In genomic region chr14:22521449-22522239, GRCh38 we compare ENCODE assay signal across 16 cellular contexts.
A peak's percentile ranks its signal among the peaks of the same experiment; 100 is the strongest.
DNase-seq lines count a peak whose midpoint lies in the region; ATAC-seq, FAIRE-seq and TF ChIP-seq lines count a peak whose summit lies in the region.
"Had no signal": no experiment of that assay in that cellular context is flagged by ENCODE, and none has a peak within 500 bp of the region (broad histone marks: within the 10 kb centered on the region; RNA-seq: fewer than 3 reads in every experiment).

No MANE protein-coding gene starts in this region.

- DNase-seq in CD8-positive, alpha-beta T cell = no peak
- DNase-seq in GM12878 (ENCODE audit: low read depth, low spot score) (no peak), amygdala (lab: John Stamatoyannopoulos, UW) (no peak), H4 (ENCODE audit: low spot score) (no peak)
- no peak for DNase-seq in natural killer cell treated with Interleukin-12 subunit alpha and Interleukin-12 subunit beta and Interleukin-15 and Interleukin-18, amount 100 ng/mL, for 72 hours (ENCODE audit: low spot score)
- DNase-seq: activated CD4-positive, alpha-beta T cell treated with anti-CD3 and anti-CD28 coated beads, Interleukin-2, amount 50 U/mL, for 48 hours; aorta; effector CD8-positive, alpha-beta T cell; GM23248; OCI-M1; SW 1271; testis had no signal

- TF ChIP-seq POLR2A in GM12878 (IDR thresholded peaks at IDR 0.05; ENCODE audit: low read depth, low read length) = no peak

- WGBS in GM12878 (ENCODE audit: insufficient coverage, insufficient replicate concordance, low lambda C conversion rate, missing lambda C conversion rate) = 18% methylated on average over 4 of the region's 4 CpGs

- no TSS peak for BruUV-seq in GM12878 (replicated peaks; lab: Mats Ljungman, UMichigan)

- CTCF ChIA-PET in CD8-positive, alpha-beta T cell (lab: Charles Lee) = interaction anchor here (0.7 to 2.5 kb wide), 7 partner anchors 10 to 48 kb away, joined by 3 to 17 read pairs (median 4); no protein-coding TSS in a partner anchor
- CTCF ChIA-PET in GM12878 (lab: Yijun Ruan, JAX) = interaction anchor here (1.0 to 3.1 kb wide), 6 partner anchors 10 to 202 kb away, joined by 3 to 20 read pairs (median 4); no protein-coding TSS in a partner anchor

- ATAC-seq in CD8-positive, alpha-beta T cell = no peak
- ATAC-seq in GM12878 (peak; percentile 66), HG02571 (IDR thresholded peaks at IDR 0.05; ENCODE audit: unreplicated experiment) (no peak), esophagus mucosa (no peak)
- ATAC-seq in natural killer cell treated with Interleukin-12 subunit alpha and Interleukin-12 subunit beta and Interleukin-15 and Interleukin-18, amount 100 ng/mL, for 72 hours = no peak
- ATAC-seq: sciatic nerve had no signal

- no peaks in the 10 kb centered on the region for H3K27me3 ChIP-seq in CD8-positive, alpha-beta T cell (ENCODE audit: insufficient read depth, low read length)
- H3K27me3 ChIP-seq in GM12878 (replicated peaks in 1 of 2; ENCODE audit: control insufficient read depth in 2 of 2, insufficient read depth in 2 of 2, low read length in 1 of 2) = no peaks in the 10 kb centered on the region
- H3K27me3 ChIP-seq: testis had no signal

- peak overlapping the region; percentile 57; the same call in 1 of the 2 replicates for H3K9ac ChIP-seq in GM12878 (ENCODE audit: control insufficient read depth, insufficient read depth, low read length)
- H3K9ac ChIP-seq: GM23248 had no signal

- TF ChIP-seq CTCF in CD8-positive, alpha-beta T cell (IDR thresholded peaks at IDR 0.05) = no peak
- no peak for TF ChIP-seq CTCF in GM12878 (IDR thresholded peaks at IDR 0.05 in 2 of 3, conservative IDR thresholded peaks at IDR 0.05 in 1 of 3; ENCODE audit: control insufficient read depth in 2 of 3, extremely low read depth in 1 of 3, insufficient read depth in 1 of 3, low read depth in 3 of 3, low read length in 3 of 3)

- no peak for TF ChIP-seq EP300 in GM12878 (IDR thresholded peaks at IDR 0.05; ENCODE audit: borderline replicate concordance in 1 of 2, control insufficient read depth in 1 of 2, low read depth in 2 of 2, low read length in 2 of 2)

- peak overlapping the region; percentile 61 for H3K4me3 ChIP-seq in CD8-positive, alpha-beta T cell (ENCODE audit: low read depth, low read length)
- H3K4me3 ChIP-seq in GM12878 = no peak overlapping the region
- H3K4me3 ChIP-seq: GM23248, testis had no signal

- no peaks in the 10 kb centered on the region for H3K9me3 ChIP-seq in CD8-positive, alpha-beta T cell (ENCODE audit: low read length)
- H3K9me3 ChIP-seq in KOPT-K1 (ENCODE audit: insufficient read depth, low read length, poor library complexity, severe bottlenecking) = no peaks in the 10 kb centered on the region
- no peaks in the 10 kb centered on the region for H3K9me3 ChIP-seq in GM12878 (replicated peaks; ENCODE audit: control insufficient read depth, insufficient read depth, low read length)
- H3K9me3 ChIP-seq: testis had no signal

- H3K4me2 ChIP-seq in GM12878 (ENCODE audit: control insufficient read depth, insufficient read depth) = peak overlapping the region; percentile 31

- H3K36me3 Mint-ChIP-seq in CD8-positive, alpha-beta T cell = peaks cover 92% of the 10 kb centered on the region
- no peaks in the 10 kb centered on the region for H3K36me3 Mint-ChIP-seq in natural killer cell treated with Interleukin-12 subunit alpha and Interleukin-12 subunit beta and Interleukin-15 and Interleukin-18, amount 100 ng/mL, for 72 hours

- peak overlapping the region; percentile 58 for H3K27ac ChIP-seq in CD8-positive, alpha-beta T cell (ENCODE audit: low read depth, low read length)
- H3K27ac ChIP-seq in KOPT-K1 (ENCODE audit: low read depth, low read length, poor library complexity, severe bottlenecking) (peak overlapping the region; percentile 56), GM12878 (ENCODE audit: control insufficient read depth, insufficient read depth) (peak overlapping the region; percentile 80)
- H3K27ac ChIP-seq: GM23248, testis had no signal

- no peaks in the 10 kb centered on the region for H3K27me3 Mint-ChIP-seq in CD8-positive, alpha-beta T cell (ENCODE audit: low read depth)
- H3K27me3 Mint-ChIP-seq in natural killer cell treated with Interleukin-12 subunit alpha and Interleukin-12 subunit beta and Interleukin-15 and Interleukin-18, amount 100 ng/mL, for 72 hours = no peaks in the 10 kb centered on the region

- peaks cover 74% of the 10 kb centered on the region for H3K79me2 ChIP-seq in GM12878 (ENCODE audit: control insufficient read depth, insufficient read depth, low read length)

- FAIRE-seq in GM12878 (lab: Jason Lieb, UNC) = no peak

- no peaks in the 10 kb centered on the region for H4K20me1 ChIP-seq in GM12878 (ENCODE audit: control insufficient read depth, insufficient read depth)

- H2AFZ ChIP-seq in GM12878 (ENCODE audit: control insufficient read depth, low read depth, low read length) = no peak overlapping the region

- H3K4me3 Mint-ChIP-seq in CD8-positive, alpha-beta T cell = peak overlapping the region; percentile 86
- peak overlapping the region; percentile 88 for H3K4me3 Mint-ChIP-seq in natural killer cell treated with Interleukin-12 subunit alpha and Interleukin-12 subunit beta and Interleukin-15 and Interleukin-18, amount 100 ng/mL, for 72 hours

- peak overlapping the region; percentile 99 for H3K27ac Mint-ChIP-seq in CD8-positive, alpha-beta T cell
- H3K27ac Mint-ChIP-seq in natural killer cell treated with Interleukin-12 subunit alpha and Interleukin-12 subunit beta and Interleukin-15 and Interleukin-18, amount 100 ng/mL, for 72 hours = peak overlapping the region; percentile 86 to 88

- POLR2A ChIA-PET in CD8-positive, alpha-beta T cell (lab: Charles Lee) = interaction anchor here (0.6 to 26.7 kb wide), 13 partner anchors 8 to 1776 kb away, joined by 3 to 472 read pairs (median 5); no protein-coding TSS in a partner anchor
- POLR2A ChIA-PET in GM12878 (lab: Charles Lee) = interaction anchor here (0.6 to 19.9 kb wide), 11 partner anchors 8 to 273 kb away, joined by 3 to 339 read pairs (median 7); no protein-coding TSS in a partner anchor

- intact Hi-C loops in CD8-positive, alpha-beta T cell (cut with DNase I, micrococcal nuclease) = loop anchor here in 1 of 2 experiments (2.0 to 5.0 kb wide), 2 partner anchors 29 to 599 kb away; no protein-coding TSS in a partner anchor
- intact Hi-C loops in GM12878 (cut with micrococcal nuclease; ENCODE audit: unreplicated experiment) = loop anchor here (1.0 kb wide), 1 partner anchor 10 kb away; no protein-coding TSS in a partner anchor

- in situ Hi-C loops in GM12878 (cut with MboI) = no loop called here

- SMC1A ChIA-PET in GM12878 (lab: Charles Lee; ENCODE audit: uncharacterized antibody, unreplicated experiment) = interaction anchor here (0.8 to 7.2 kb wide), 9 partner anchors 10 to 48 kb away, joined by 3 to 80 read pairs (median 6); no protein-coding TSS in a partner anchor

- H3K9me3 Mint-ChIP-seq in CD8-positive, alpha-beta T cell = no peaks in the 10 kb centered on the region
- no peaks in the 10 kb centered on the region for H3K9me3 Mint-ChIP-seq in natural killer cell treated with Interleukin-12 subunit alpha and Interleukin-12 subunit beta and Interleukin-15 and Interleukin-18, amount 100 ng/mL, for 72 hours

- H3K4me1 Mint-ChIP-seq in CD8-positive, alpha-beta T cell (ENCODE audit: low read depth) = peaks cover 94% of the 10 kb centered on the region
- peaks cover 61 to 77% of the 10 kb centered on the region in 2 donors for H3K4me1 Mint-ChIP-seq in natural killer cell treated with Interleukin-12 subunit alpha and Interleukin-12 subunit beta and Interleukin-15 and Interleukin-18, amount 100 ng/mL, for 72 hours (ENCODE audit: low read depth in 2 of 2)

- 0 out of 2 replicates have a peak, but pooled peaks have one; percentile 2 for TF ChIP-seq RAD21 in GM12878 (IDR thresholded peaks at IDR 0.05; ENCODE audit: insufficient read depth, low read depth, low read length)

- RAD21 ChIA-PET in GM12878 (lab: Charles Lee; ENCODE audit: unreplicated experiment) = interaction anchor here (0.7 to 5.8 kb wide), 10 partner anchors 8 to 137 kb away, joined by 3 to 52 read pairs (median 5); no protein-coding TSS in a partner anchor

- H3K4me1 ChIP-seq in CD8-positive, alpha-beta T cell (ENCODE audit: insufficient read depth, low read length) = peaks cover 94% of the 10 kb centered on the region
- H3K4me1 ChIP-seq in GM12878 (ENCODE audit: control insufficient read depth, insufficient read depth, low read length) = peaks cover 99% of the 10 kb centered on the region
- H3K4me1 ChIP-seq: testis had no signal

- H3K36me3 ChIP-seq in CD8-positive, alpha-beta T cell (ENCODE audit: insufficient read depth, low read length) = peaks cover 30% of the 10 kb centered on the region
- H3K36me3 ChIP-seq in KOPT-K1 (ENCODE audit: insufficient read depth, low read length) = no peaks in the 10 kb centered on the region
- peaks cover 1 to 2% of the 10 kb centered on the region in 2 experiments; a peak in 2 of 4 replicates for H3K36me3 ChIP-seq in GM12878 (ENCODE audit: control insufficient read depth in 2 of 2, insufficient read depth in 2 of 2, low read length in 1 of 2)

TF ChIP-seq in GM12878, 131 proteins besides CTCF, POLR2A, EP300 and RAD21 (continues in another document):
- TF ChIP-seq RELA (IDR thresholded peaks at IDR 0.05; ENCODE audit: borderline replicate concordance, partially characterized antibody) (no peak), ATF7 (IDR thresholded peaks at IDR 0.05; ENCODE audit: low read depth) (peak; percentile 72), ZZZ3 (IDR thresholded peaks at IDR 0.05; ENCODE audit: control insufficient read depth, insufficient read length, low read depth) (no peak), ZBED1 (IDR thresholded peaks at IDR 0.05; ENCODE audit: borderline replicate concordance) (0 out of 2 replicates have a peak, but pooled peaks have one; percentile 10), USF2 (IDR thresholded peaks at IDR 0.05; ENCODE audit: borderline replicate concordance, low read depth, low read length) (no peak), FOXK2 (IDR thresholded peaks at IDR 0.05) (no peak), SUZ12 (IDR thresholded peaks at IDR 0.05; ENCODE audit: unreplicated experiment) (no peak), PML (IDR thresholded peaks at IDR 0.05; ENCODE audit: low read length) (no peak)
